ENCODE assay signal across 35 cellular contexts in the genomic region with DNA sequence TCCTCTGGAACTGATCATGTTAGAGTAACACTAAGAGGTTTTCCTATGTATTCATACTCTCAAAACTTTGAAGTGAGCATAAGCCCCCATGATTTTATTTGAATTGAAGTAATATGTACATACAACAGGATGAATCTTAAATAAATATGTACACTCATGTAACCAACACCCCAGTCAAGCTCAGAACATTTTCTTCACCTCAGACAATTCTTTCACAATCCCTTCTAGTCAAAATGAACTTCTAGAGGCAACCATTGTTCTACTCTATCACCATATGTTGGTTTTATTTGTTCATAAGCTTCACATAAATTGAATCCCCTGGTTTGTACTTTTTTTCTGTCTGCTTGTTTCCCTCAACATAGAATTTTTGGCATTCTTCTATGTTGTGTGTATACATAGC.
"Had no signal": no experiment of that assay in that cellular context is flagged by ENCODE, and none has a peak within 500 bp of the region (broad histone marks: within the 10 kb centered on the region; RNA-seq: fewer than 3 reads in every experiment).

No MANE protein-coding gene starts in this region.

- H3K27me3 ChIP-seq: brain microvascular endothelial cell, cardiac muscle cell, esophagus muscularis mucosa, gastroesophageal sphincter, heart right ventricle, hepatocyte had no signal

- H3K4me3 Mint-ChIP-seq: activated B cell treated with CpG ODN at 0.5 μM for 24 hours; activated CD4-positive, alpha-beta memory T cell treated with anti-CD3 and anti-CD28 coated beads for 36 hours; activated CD4-positive, alpha-beta T cell treated with anti-CD3 and anti-CD28 coated beads, Interleukin-2, amount 10 ng/mL, durations not matched to agents 24 days and 14 days; activated CD8-positive, alpha-beta T cell treated with anti-CD3 and anti-CD28 coated beads, Interleukin-2, amount 10 ng/mL, durations not matched to agents 7 days and 5 days; activated naive CD4-positive, alpha-beta T cell treated with anti-CD3 and anti-CD28 coated beads, Interleukin-2, amount 10 ng/mL, durations not matched to agents 7 days and 5 days; activated naive CD8-positive, alpha-beta T cell treated with anti-CD3 and anti-CD28 coated beads, Interleukin-2, amount 10 ng/mL, durations not matched to agents 7 days and 5 days; activated T-cell treated with anti-CD3 and anti-CD28 coated beads, Interleukin-2, amount 50 U/mL, for 24 hours; activated T-cell treated with anti-CD3 and anti-CD28 coated beads, Interleukin-2, amount 50 U/mL, for 72 hours; T-helper 17 cell; T-helper 2 cell treated with Interferon-gamma antibody and Interleukin-4, amounts not matched to agents 5 μg/mL and 100 μg/mL, for 36 hours had no signal

- H3K9me3 Mint-ChIP-seq: activated naive CD4-positive, alpha-beta T cell treated with anti-CD3 and anti-CD28 coated beads, Interleukin-2, amount 10 ng/mL, durations not matched to agents 7 days and 5 days; activated naive CD8-positive, alpha-beta T cell treated with anti-CD3 and anti-CD28 coated beads, Interleukin-2, amount 10 ng/mL, durations not matched to agents 7 days and 5 days; activated T-cell treated with anti-CD3 and anti-CD28 coated beads, Interleukin-2, amount 50 U/mL, for 24 hours; T-helper 2 cell treated with Interferon-gamma antibody and Interleukin-4, amounts not matched to agents 5 μg/mL and 100 μg/mL, for 36 hours had no signal

- DNase-seq: activated B cell treated with CpG ODN at 0.5 μM for 24 hours; activated CD4-positive, alpha-beta memory T cell treated with anti-CD3 and anti-CD28 coated beads for 36 hours; activated CD4-positive, alpha-beta T cell treated with anti-CD3 and anti-CD28 coated beads, Interleukin-2, amount 10 ng/mL, durations not matched to agents 24 days and 14 days; activated CD8-positive, alpha-beta memory T cell treated with anti-CD3 and anti-CD28 coated beads, Interleukin-2, amount 50 U/mL, for 48 hours; activated CD8-positive, alpha-beta T cell treated with anti-CD3 and anti-CD28 coated beads, Interleukin-2, amount 10 ng/mL, durations not matched to agents 7 days and 5 days; activated gamma-delta T cell; activated naive CD4-positive, alpha-beta T cell; activated naive CD4-positive, alpha-beta T cell treated with anti-CD3 and anti-CD28 coated beads, Interleukin-2, amount 10 ng/mL, durations not matched to agents 7 days and 5 days; activated naive CD8-positive, alpha-beta T cell treated with anti-CD3 and anti-CD28 coated beads, Interleukin-2, amount 10 ng/mL, durations not matched to agents 7 days and 5 days; activated T-cell treated with anti-CD3 and anti-CD28 coated beads for 4 hours; activated T-cell treated with anti-CD3 and anti-CD28 coated beads, Interleukin-2, amount 50 U/mL, for 24 hours; activated T-cell treated with anti-CD3 and anti-CD28 coated beads, Interleukin-2, amount 50 U/mL, for 72 hours; amniotic stem cell; anterior cingulate cortex; brain microvascular endothelial cell; central memory CD4-positive, alpha-beta T cell; cerebellar nuclear complex; effector CD8-positive, alpha-beta T cell; foreskin melanocyte; heart right ventricle; T-helper 1 cell; T-helper 17 cell; T1000; WERI-Rb-1 had no signal

- ATAC-seq: activated CD4-positive, CD25-positive, alpha-beta regulatory T cell treated with anti-CD3 and anti-CD28 coated beads, Interleukin-2, amount 50 U/mL, for 24 hours; activated CD8-positive, alpha-beta T cell treated with anti-CD3 and anti-CD28 coated beads, Interleukin-2, amount 10 ng/mL, durations not matched to agents 7 days and 5 days; activated naive CD4-positive, alpha-beta T cell treated with anti-CD3 and anti-CD28 coated beads, Interleukin-2, amount 50 U/mL, for 72 hours; activated T-cell treated with anti-CD3 and anti-CD28 coated beads, Interleukin-2, amount 50 U/mL, for 72 hours; gastroesophageal sphincter; heart right ventricle; T-helper 17 cell had no signal

- FAIRE-seq: astrocyte, colon, endometrium, endothelial cell of umbilical vein had no signal

- H3K4me1 Mint-ChIP-seq: activated B cell treated with CpG ODN at 0.5 μM for 24 hours; activated CD4-positive, alpha-beta T cell treated with anti-CD3 and anti-CD28 coated beads, Interleukin-2, amount 10 ng/mL, durations not matched to agents 24 days and 14 days; activated naive CD4-positive, alpha-beta T cell treated with anti-CD3 and anti-CD28 coated beads, Interleukin-2, amount 10 ng/mL, durations not matched to agents 7 days and 5 days; activated naive CD8-positive, alpha-beta T cell treated with anti-CD3 and anti-CD28 coated beads, Interleukin-2, amount 10 ng/mL, durations not matched to agents 7 days and 5 days; T-helper 17 cell had no signal

- H3K4me1 ChIP-seq: esophagus muscularis mucosa, gastroesophageal sphincter, heart right ventricle had no signal

- H3K27ac ChIP-seq: brain microvascular endothelial cell, cardiac muscle cell, esophagus muscularis mucosa, gastroesophageal sphincter, heart right ventricle, hepatocyte, WERI-Rb-1 had no signal

- H2AFZ ChIP-seq: hepatocyte had no signal

- H3K79me2 ChIP-seq: hepatocyte had no signal

- H3K27ac Mint-ChIP-seq: activated B cell treated with CpG ODN at 0.5 μM for 24 hours; activated CD4-positive, alpha-beta memory T cell treated with anti-CD3 and anti-CD28 coated beads for 36 hours; activated CD4-positive, alpha-beta T cell treated with anti-CD3 and anti-CD28 coated beads, Interleukin-2, amount 10 ng/mL, durations not matched to agents 24 days and 14 days; activated CD8-positive, alpha-beta T cell treated with anti-CD3 and anti-CD28 coated beads, Interleukin-2, amount 10 ng/mL, durations not matched to agents 7 days and 5 days; activated naive CD4-positive, alpha-beta T cell treated with anti-CD3 and anti-CD28 coated beads, Interleukin-2, amount 10 ng/mL, durations not matched to agents 7 days and 5 days; activated naive CD4-positive, alpha-beta T cell treated with anti-CD3 and anti-CD28 coated beads, Interleukin-2, amount 50 U/mL, for 72 hours; activated naive CD8-positive, alpha-beta T cell treated with anti-CD3 and anti-CD28 coated beads, Interleukin-2, amount 10 ng/mL, durations not matched to agents 7 days and 5 days; activated T-cell treated with anti-CD3 and anti-CD28 coated beads, Interleukin-2, amount 50 U/mL, for 24 hours; activated T-cell treated with anti-CD3 and anti-CD28 coated beads, Interleukin-2, amount 50 U/mL, for 72 hours; T-helper 17 cell; T-helper 2 cell treated with Interferon-gamma antibody and Interleukin-4, amounts not matched to agents 5 μg/mL and 100 μg/mL, for 36 hours had no signal

- H3K4me2 ChIP-seq: hepatocyte had no signal

- H3K27me3 Mint-ChIP-seq: activated B cell treated with CpG ODN at 0.5 μM for 24 hours; activated CD4-positive, alpha-beta T cell treated with anti-CD3 and anti-CD28 coated beads, Interleukin-2, amount 10 ng/mL, durations not matched to agents 24 days and 14 days; activated naive CD4-positive, alpha-beta T cell treated with anti-CD3 and anti-CD28 coated beads, Interleukin-2, amount 10 ng/mL, durations not matched to agents 7 days and 5 days; activated naive CD8-positive, alpha-beta T cell treated with anti-CD3 and anti-CD28 coated beads, Interleukin-2, amount 10 ng/mL, durations not matched to agents 7 days and 5 days; activated T-cell treated with anti-CD3 and anti-CD28 coated beads, Interleukin-2, amount 50 U/mL, for 24 hours; T-helper 17 cell had no signal

- H3K36me3 Mint-ChIP-seq: activated CD4-positive, alpha-beta memory T cell treated with anti-CD3 and anti-CD28 coated beads for 36 hours; activated naive CD4-positive, alpha-beta T cell treated with anti-CD3 and anti-CD28 coated beads, Interleukin-2, amount 10 ng/mL, durations not matched to agents 7 days and 5 days; activated naive CD4-positive, alpha-beta T cell treated with anti-CD3 and anti-CD28 coated beads, Interleukin-2, amount 50 U/mL, for 72 hours; activated naive CD8-positive, alpha-beta T cell treated with anti-CD3 and anti-CD28 coated beads, Interleukin-2, amount 10 ng/mL, durations not matched to agents 7 days and 5 days had no signal

- H3K4me3 ChIP-seq: cardiac muscle cell, esophagus muscularis mucosa, gastroesophageal sphincter, heart right ventricle, hepatocyte had no signal

- H3K36me3 ChIP-seq: brain microvascular endothelial cell, cardiac muscle cell, esophagus muscularis mucosa, gastroesophageal sphincter, heart right ventricle, WERI-Rb-1 had no signal

- H3K9me3 ChIP-seq: gastroesophageal sphincter had no signal
